In genomic region chr10:110613996-110614495, GRCh38 we compare ENCODE assay signal across 16 cellular contexts. TPM values are rescaled to one million over a fixed set of nuclear protein-coding genes. Genes with fewer than 3 reads are reported as not detected.
A peak's percentile ranks its signal among the peaks of the same experiment; 100 is the strongest.
DNase-seq lines count a peak whose midpoint lies in the region; ATAC-seq and TF ChIP-seq lines count a peak whose summit lies in the region.
"Had no signal": no experiment of that assay in that cellular context is flagged by ENCODE, and none has a peak within 500 bp of the region (broad histone marks: within the 10 kb centered on the region; RNA-seq: fewer than 3 reads in every experiment).

No MANE protein-coding gene starts in this region.

- ATAC-seq in activated naive CD4-positive, alpha-beta T cell treated with anti-CD3 and anti-CD28 coated beads, Interleukin-2, amount 50 U/mL, for 72 hours, result peak; percentile 38 to 70
- ATAC-seq in GM21717 (IDR thresholded peaks at IDR 0.05; ENCODE audit: unreplicated experiment) (peak; percentile 38), HG03439 (IDR thresholded peaks at IDR 0.05; ENCODE audit: unreplicated experiment) (peak; percentile 36), heart left ventricle (no peak)
- no peak for ATAC-seq in naive thymus-derived CD8-positive, alpha-beta T cell
- no peak for ATAC-seq in effector memory CD8-positive, alpha-beta T cell (replicated peaks)
- ATAC-seq: gastroesophageal sphincter had no signal

- peaks cover 0 to 27% (median 0%) of the 10 kb centered on the region in 12 donors for H3K4me1 ChIP-seq in heart left ventricle
- H3K4me1 ChIP-seq: gastroesophageal sphincter had no signal

- TF ChIP-seq POLR2A in heart left ventricle (IDR thresholded peaks at IDR 0.05), result no peak

- H3K4me1 Mint-ChIP-seq in naive thymus-derived CD8-positive, alpha-beta T cell, result peaks cover 11 to 25% (median 15%) of the 10 kb centered on the region in 4 donors
- H3K4me1 Mint-ChIP-seq in effector memory CD8-positive, alpha-beta T cell (ENCODE audit: low read depth in 2 of 2), result peaks cover 6 to 10% of the 10 kb centered on the region in 2 donors

- no peaks in the 10 kb centered on the region for H3K27me3 Mint-ChIP-seq in naive thymus-derived CD8-positive, alpha-beta T cell
- peaks cover 0 to 7% of the 10 kb centered on the region in 2 donors for H3K27me3 Mint-ChIP-seq in effector memory CD8-positive, alpha-beta T cell

- H3K27ac ChIP-seq in heart left ventricle, result no peak overlapping the region
- H3K27ac ChIP-seq: gastroesophageal sphincter had no signal

- no peak overlapping the region for H3K4me3 Mint-ChIP-seq in naive thymus-derived CD8-positive, alpha-beta T cell
- no peak overlapping the region for H3K4me3 Mint-ChIP-seq in effector memory CD8-positive, alpha-beta T cell
- H3K4me3 Mint-ChIP-seq: endodermal cell had no signal

- no peaks in the 10 kb centered on the region for H3K9me3 ChIP-seq in heart left ventricle
- H3K9me3 ChIP-seq: gastroesophageal sphincter had no signal

- POLR2A ChIA-PET in naive thymus-derived CD8-positive, alpha-beta T cell (lab: Charles Lee), result no interaction called here

- no peak overlapping the region for H3K4me3 ChIP-seq in heart left ventricle
- H3K4me3 ChIP-seq: gastroesophageal sphincter had no signal

- WGBS in heart left ventricle, 4 donors, result 81 to 85% (median 84%) methylated on average over 8 to 9 of the region's 9 CpGs

- intact Hi-C loops in heart left ventricle (cut with DNase I), result loop anchor here in 8 of 10 donors (5.0 to 10.0 kb wide), 7 partner anchors 58 to 281 kb away; no protein-coding TSS in a partner anchor

- no peaks in the 10 kb centered on the region for H3K36me3 ChIP-seq in heart left ventricle
- H3K36me3 ChIP-seq: gastroesophageal sphincter had no signal

- H3K36me3 Mint-ChIP-seq in activated naive CD4-positive, alpha-beta T cell treated with anti-CD3 and anti-CD28 coated beads, Interleukin-2, amount 50 U/mL, for 72 hours, result no peaks in the 10 kb centered on the region
- H3K36me3 Mint-ChIP-seq in naive thymus-derived CD8-positive, alpha-beta T cell, result no peaks in the 10 kb centered on the region
- H3K36me3 Mint-ChIP-seq in effector memory CD8-positive, alpha-beta T cell (ENCODE audit: insufficient read depth), result no peaks in the 10 kb centered on the region

- peak overlapping the region in 1 of 2 donors; percentile 33 for H3K27ac Mint-ChIP-seq in activated naive CD4-positive, alpha-beta T cell treated with anti-CD3 and anti-CD28 coated beads, Interleukin-2, amount 50 U/mL, for 72 hours
- H3K27ac Mint-ChIP-seq in naive thymus-derived CD8-positive, alpha-beta T cell, result no peak overlapping the region
- no peak overlapping the region for H3K27ac Mint-ChIP-seq in effector memory CD8-positive, alpha-beta T cell
- H3K27ac Mint-ChIP-seq: endodermal cell had no signal

- no peak for TF ChIP-seq CTCF in heart left ventricle (IDR thresholded peaks at IDR 0.05)

- DNase-seq in activated naive CD4-positive, alpha-beta T cell treated with anti-CD3 and anti-CD28 coated beads, Interleukin-2, amount 50 U/mL, for 72 hours (ENCODE audit: low spot score in 2 of 2), result no peak
- no peak for DNase-seq in activated naive CD4-positive, alpha-beta T cell (lab: John Stamatoyannopoulos, UW)
- DNase-seq in naive thymus-derived CD8-positive, alpha-beta T cell, result no peak
- DNase-seq in Kasumi-1 (lab: John Stamatoyannopoulos, UW) (no peak), heart left ventricle (no peak)
- DNase-seq in effector memory CD8-positive, alpha-beta T cell, result no peak
- DNase-seq: activated gamma-delta T cell treated with Interleukin-2 at 50 U/mL for 16 hours, COR-L47, endodermal cell, GF-D8, islet precursor cell had no signal

- H3K27me3 ChIP-seq in heart left ventricle, result no peaks in the 10 kb centered on the region
- H3K27me3 ChIP-seq: gastroesophageal sphincter had no signal

- H3K9me3 Mint-ChIP-seq in activated naive CD4-positive, alpha-beta T cell treated with anti-CD3 and anti-CD28 coated beads, Interleukin-2, amount 50 U/mL, for 72 hours, result no peaks in the 10 kb centered on the region
- no peaks in the 10 kb centered on the region for H3K9me3 Mint-ChIP-seq in naive thymus-derived CD8-positive, alpha-beta T cell
- H3K9me3 Mint-ChIP-seq in effector memory CD8-positive, alpha-beta T cell, result no peaks in the 10 kb centered on the region
- H3K9me3 Mint-ChIP-seq: endodermal cell had no signal

RNA-seq across cellular contexts. Expression of gene RBM20, which starts 30.1 kb away (rescaled TPM):
- under 1 TPM; 0.06 to 0.20 TPM for total RNA-seq in activated naive CD4-positive, alpha-beta T cell treated with anti-CD3 and anti-CD28 coated beads, Interleukin-2, amount 50 U/mL, for 72 hours
- under 1 TPM; 0.68 to 0.93 TPM for total RNA-seq in naive thymus-derived CD8-positive, alpha-beta T cell
- under 1 TPM; 0.20 to 0.49 (median 0.46) TPM for polyA plus RNA-seq in naive thymus-derived CD8-positive, alpha-beta T cell
- 100 to 1,000 TPM in 4 of 9 donors, 10 to 100 TPM in 5; 73.0 to 152 (median 96.9) TPM for total RNA-seq in heart left ventricle
- 10 to 100 TPM; 29.9 to 53.5 TPM for polyA plus RNA-seq in heart left ventricle
- total RNA-seq: bronchial epithelial cell, MCF 10A had no signal

RNA-seq across cellular contexts. Expression of gene SMC3, which starts 46.6 kb away (rescaled TPM):
- 100 to 1,000 TPM in 1 of 2 donors, 10 to 100 TPM in 1; 70.7 to 110 TPM for total RNA-seq in activated naive CD4-positive, alpha-beta T cell treated with anti-CD3 and anti-CD28 coated beads, Interleukin-2, amount 50 U/mL, for 72 hours
- total RNA-seq in naive thymus-derived CD8-positive, alpha-beta T cell, result 10 to 100 TPM; 53.9 to 55.3 TPM
- polyA plus RNA-seq in naive thymus-derived CD8-positive, alpha-beta T cell, result 10 to 100 TPM; 66.7 to 77.6 (median 70.2) TPM
- total RNA-seq in heart left ventricle, result 10 to 100 TPM; 14.4 to 29.2 (median 20.1) TPM
- 10 to 100 TPM; 12.0 to 18.7 TPM for polyA plus RNA-seq in heart left ventricle

Comparison
In these comparisons a context has a peak if more than half of its experiments do, and no peak if none do; other contexts are left out.
1. ATAC-seq: peak in activated naive CD4-positive, alpha-beta T cell treated with anti-CD3 and anti-CD28 coated beads, Interleukin-2, amount 50 U/mL, for 72 hours (2 of 2), GM21717 (single experiment) and HG03439 (single experiment); none in naive thymus-derived CD8-positive, alpha-beta T cell (0 of 2), heart left ventricle (0 of 4) and effector memory CD8-positive, alpha-beta T cell (single experiment).
2. RNA of gene RBM20, which starts 30.1 kb away (total RNA-seq): 73.0 to 152 TPM in heart left ventricle; 0.68 to 0.93 TPM in naive thymus-derived CD8-positive, alpha-beta T cell and 0.06 to 0.20 TPM in activated naive CD4-positive, alpha-beta T cell treated with anti-CD3 and anti-CD28 coated beads, Interleukin-2, amount 50 U/mL, for 72 hours; every median in the first group is over 10 times any median in the second.